In genomic region chr4:7066493-7066892, GRCh38 we compare ENCODE assay signal across 9 cellular contexts. TPM values are rescaled to one million over a fixed set of nuclear protein-coding genes. Genes with fewer than 3 reads are reported as not detected.
DNase-seq lines count a peak whose midpoint lies in the region; ATAC-seq and TF ChIP-seq lines count a peak whose summit lies in the region.
"Had no signal": no experiment of that assay in that cellular context is flagged by ENCODE, and none has a peak within 500 bp of the region (broad histone marks: within the 10 kb centered on the region; RNA-seq: fewer than 3 reads in every experiment).

No MANE protein-coding gene starts in this region.

- H3K27ac ChIP-seq in hepatocyte (peak overlapping the region; percentile 87), spleen (peak overlapping the region; percentile 93 to 99 (median 94))

- intact Hi-C loops in activated CD4-positive, alpha-beta T cell treated with anti-CD3 and anti-CD28 coated beads, Interleukin-2, amount 10 ng/mL, durations not matched to agents 24 days and 14 days (cut with micrococcal nuclease), result no loop called here
- intact Hi-C loops in spleen (cut with DNase I; ENCODE audit: low total_unique reads), result no loop called here

- peaks cover 52% of the 10 kb centered on the region for H3K79me2 ChIP-seq in hepatocyte

- H3K4me2 ChIP-seq in hepatocyte, result peak overlapping the region; percentile 97

- peaks cover 17% of the 10 kb centered on the region for H3K4me1 ChIP-seq in hepatocyte (ENCODE audit: insufficient read depth)
- peaks cover 24 to 85% (median 58%) of the 10 kb centered on the region in 6 donors for H3K4me1 ChIP-seq in spleen

- H3K4me3 ChIP-seq in hepatocyte (peak overlapping the region; percentile 54), spleen (peak overlapping the region in 7 of 8 donors; percentile 75 to 99 (median 97))

- TF ChIP-seq CTCF in WTC11 (IDR thresholded peaks at IDR 0.05) (no peak), hepatocyte (IDR thresholded peaks at IDR 0.05; ENCODE audit: poor library complexity) (no peak), spleen (IDR thresholded peaks at IDR 0.05 in 8 of 11, conservative IDR thresholded peaks at IDR 0.05 in 3 of 11) (no peak)

- no peak overlapping the region for H2AFZ ChIP-seq in hepatocyte

- no peaks in the 10 kb centered on the region for H3K9me3 ChIP-seq in hepatocyte (ENCODE audit: low read depth)
- H3K9me3 ChIP-seq in spleen, result no peaks in the 10 kb centered on the region

- peak overlapping the region; percentile 89 for H3K27ac Mint-ChIP-seq in activated CD4-positive, alpha-beta T cell treated with anti-CD3 and anti-CD28 coated beads, Interleukin-2, amount 10 ng/mL, durations not matched to agents 24 days and 14 days
- H3K27ac Mint-ChIP-seq in WTC11, result no peak overlapping the region

- H3K36me3 ChIP-seq in hepatocyte (replicated peaks; ENCODE audit: insufficient read depth, low read depth) (no peaks in the 10 kb centered on the region), spleen (peaks cover 0 to 43% (median 31%) of the 10 kb centered on the region in 6 donors)

- no peaks in the 10 kb centered on the region for H3K27me3 ChIP-seq in hepatocyte
- H3K27me3 ChIP-seq in spleen (replicated peaks in 1 of 7), result peaks cover 0 to 6% (median 0%) of the 10 kb centered on the region in 7 donors

- TF ChIP-seq POLR2A in spleen (IDR thresholded peaks at IDR 0.05), result no peak

- CTCF ChIA-PET in WTC11 (lab: Charles Lee), result interaction anchor here (1.4 to 7.7 kb wide), 5 partner anchors 17 to 158 kb away, joined by 4 to 118 read pairs (median 13); partner anchors contain the start of genes TADA2B and TBC1D14

- peaks cover 35% of the 10 kb centered on the region for H4K20me1 ChIP-seq in hepatocyte (ENCODE audit: insufficient read depth, poor library complexity, severe bottlenecking)

- no peaks in the 10 kb centered on the region for H3K9me2 ChIP-seq in hepatocyte (replicated peaks; ENCODE audit: insufficient read depth)

- H3K27me3 Mint-ChIP-seq in activated CD4-positive, alpha-beta T cell treated with anti-CD3 and anti-CD28 coated beads, Interleukin-2, amount 10 ng/mL, durations not matched to agents 24 days and 14 days, result peaks cover 6% of the 10 kb centered on the region
- peaks cover 24% of the 10 kb centered on the region for H3K27me3 Mint-ChIP-seq in WTC11 (ENCODE audit: low read depth)

- peaks cover 29% of the 10 kb centered on the region for H3K4me1 Mint-ChIP-seq in activated CD4-positive, alpha-beta T cell treated with anti-CD3 and anti-CD28 coated beads, Interleukin-2, amount 10 ng/mL, durations not matched to agents 24 days and 14 days
- peaks cover 29% of the 10 kb centered on the region for H3K4me1 Mint-ChIP-seq in WTC11

- 87% methylated on average over 4 of the region's 4 CpGs for WGBS in hepatocyte (ENCODE audit: low lambda C conversion rate, missing lambda C conversion rate)
- 84 to 97% (median 95%) methylated on average over 4 of the region's 4 CpGs for WGBS in spleen, 5 donors

- H3K9me3 Mint-ChIP-seq in activated CD4-positive, alpha-beta T cell treated with anti-CD3 and anti-CD28 coated beads, Interleukin-2, amount 10 ng/mL, durations not matched to agents 24 days and 14 days, result no peaks in the 10 kb centered on the region
- H3K9me3 Mint-ChIP-seq in WTC11, result no peaks in the 10 kb centered on the region

- peaks cover 47% of the 10 kb centered on the region for H3K36me3 Mint-ChIP-seq in activated CD4-positive, alpha-beta T cell treated with anti-CD3 and anti-CD28 coated beads, Interleukin-2, amount 10 ng/mL, durations not matched to agents 24 days and 14 days (ENCODE audit: low read depth)
- peaks cover 34% of the 10 kb centered on the region for H3K36me3 Mint-ChIP-seq in WTC11

- DNase-seq in activated CD4-positive, alpha-beta T cell treated with anti-CD3 and anti-CD28 coated beads, Interleukin-2, amount 10 ng/mL, durations not matched to agents 24 days and 14 days, result peak; percentile 57
- DNase-seq in activated CD4-positive, alpha-beta T cell treated with anti-CD3 and anti-CD28 coated beads for 48 hours, result no peak
- no peak for DNase-seq in WTC11 (ENCODE audit: low spot score)
- no peak for DNase-seq in hepatocyte (ENCODE audit: low spot score)
- no peak for DNase-seq in spleen
- no peak for DNase-seq in hypothalamus (lab: John Stamatoyannopoulos, UW)
- no peak for DNase-seq in 8988T
- no peak for DNase-seq in DMS 273 (lab: John Stamatoyannopoulos, UW; ENCODE audit: unreplicated experiment)
- DNase-seq: NCI-H1417 had no signal

- no peak for ATAC-seq in WTC11

- peak overlapping the region; percentile 90 for H3K4me3 Mint-ChIP-seq in activated CD4-positive, alpha-beta T cell treated with anti-CD3 and anti-CD28 coated beads, Interleukin-2, amount 10 ng/mL, durations not matched to agents 24 days and 14 days
- peak overlapping the region; percentile 93 for H3K4me3 Mint-ChIP-seq in WTC11

- POLR2A ChIA-PET in WTC11 (lab: Charles Lee), result interaction anchor here (0.7 to 2.5 kb wide), 2 partner anchors 23 to 25 kb away, joined by 3 to 16 read pairs; partner anchors contain the start of gene TADA2B

TF ChIP-seq in WTC11, 78 proteins besides CTCF, POLR2A, EP300 and RAD21:
- TF ChIP-seq ETV6 (CRISPR knock-in tag; IDR thresholded peaks at IDR 0.05), result no peak
- TF ChIP-seq ESRRA (CRISPR knock-in tag; IDR thresholded peaks at IDR 0.05; ENCODE audit: borderline replicate concordance), result no peak
- TF ChIP-seq NR2C2 (CRISPR knock-in tag; IDR thresholded peaks at IDR 0.05), result no peak
- TF ChIP-seq NFE2L1 (CRISPR knock-in tag; IDR thresholded peaks at IDR 0.05), result no peak
- TF ChIP-seq TP53 (CRISPR knock-in tag; IDR thresholded peaks at IDR 0.05), result no peak
- TF ChIP-seq MXD4 (CRISPR knock-in tag; IDR thresholded peaks at IDR 0.05; ENCODE audit: borderline replicate concordance), result no peak
- TF ChIP-seq ZNF263 (CRISPR knock-in tag; IDR thresholded peaks at IDR 0.05; ENCODE audit: low read depth), result no peak

RNA-seq across cellular contexts. Expression of gene GRPEL1, which starts 1.4 kb away (rescaled TPM):
- total RNA-seq in activated CD4-positive, alpha-beta T cell treated with anti-CD3 and anti-CD28 coated beads, Interleukin-2, amount 10 ng/mL, durations not matched to agents 24 days and 14 days, result 100 and 106 TPM in 2 replicates
- total RNA-seq in WTC11 (2021) (45.9 to 50.1 TPM (median 50.0 TPM) in 3 replicates), hepatocyte (28.3 and 35.5 TPM in 2 replicates), spleen (10 to 100 TPM; 21.3 to 42.7 (median 32.7) TPM)
- polyA plus RNA-seq in hepatocyte (53.9 and 56.5 TPM in 2 replicates), spleen (10 to 100 TPM; 17.6 to 29.6 (median 23.8) TPM)

RNA-seq across cellular contexts. Expression of gene TADA2B, which starts 23.3 kb away (rescaled TPM):
- total RNA-seq in activated CD4-positive, alpha-beta T cell treated with anti-CD3 and anti-CD28 coated beads, Interleukin-2, amount 10 ng/mL, durations not matched to agents 24 days and 14 days, result 12.9 and 13.3 TPM in 2 replicates
- total RNA-seq in WTC11 (2021), result 12.2 to 14.3 TPM (median 13.1 TPM) in 3 replicates
- 15.4 and 18.5 TPM in 2 replicates for total RNA-seq in hepatocyte
- polyA plus RNA-seq in hepatocyte, result 18.2 and 20.1 TPM in 2 replicates
- total RNA-seq in spleen, result 10 to 100 TPM; 22.6 to 32.2 (median 27.1) TPM
- polyA plus RNA-seq in spleen, result 10 to 100 TPM in 2 of 3 donors, 1 to 10 TPM in 1; 9.9 to 15.6 (median 10.8) TPM
